14 cellular contexts compared by ENCODE assay signal in the genomic region with DNA sequence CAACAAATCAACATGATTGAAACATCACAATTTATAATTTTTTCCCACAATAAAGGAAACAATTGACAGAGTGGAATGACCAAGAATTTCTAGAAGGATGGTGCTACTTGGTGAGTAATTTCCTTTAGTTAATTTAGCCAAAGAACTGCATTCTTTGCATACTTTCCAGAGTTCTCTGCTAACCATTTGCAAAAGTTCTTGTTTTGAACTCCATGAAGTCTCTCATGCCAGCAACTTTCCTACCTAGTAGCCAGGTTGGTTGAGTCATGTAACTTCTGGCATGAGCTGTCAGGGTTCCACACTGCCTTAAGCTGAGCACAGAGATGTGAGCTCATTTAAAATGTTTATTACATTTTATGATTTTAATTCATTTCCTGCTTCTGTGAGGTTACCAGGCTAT.
DNase-seq lines count a peak whose midpoint lies in the region; ATAC-seq and TF ChIP-seq lines count a peak whose summit lies in the region.
"Had no signal": no experiment of that assay in that cellular context is flagged by ENCODE, and none has a peak within 500 bp of the region (broad histone marks: within the 10 kb centered on the region; RNA-seq: fewer than 3 reads in every experiment).

No MANE protein-coding gene starts in this region.

- H3K4me1 ChIP-seq in mesodermal cell (ENCODE audit: control insufficient read depth, insufficient read depth, low read length, poor library complexity, severe bottlenecking) (peaks cover 26% of the 10 kb centered on the region), Peyer's patch (no peaks in the 10 kb centered on the region), mucosa of descending colon (ENCODE audit: low read depth) (no peaks in the 10 kb centered on the region)
- H3K4me1 ChIP-seq: neural progenitor cell had no signal

- intact Hi-C loops in mucosa of descending colon (cut with DNase I, micrococcal nuclease): no loop called here

- H3K9me3 ChIP-seq in mesodermal cell (ENCODE audit: control insufficient read depth, low read length): no peaks in the 10 kb centered on the region
- H3K9me3 ChIP-seq in Peyer's patch: no peaks in the 10 kb centered on the region
- H3K9me3 ChIP-seq in mucosa of descending colon: no peaks in the 10 kb centered on the region

- H3K27ac ChIP-seq in epithelial cell of prostate: peak overlapping the region; percentile 21
- peak overlapping the region; percentile 42 for H3K27ac ChIP-seq in mesodermal cell (ENCODE audit: low read depth, low read length, severe bottlenecking)
- no peak overlapping the region for H3K27ac ChIP-seq in Peyer's patch
- H3K27ac ChIP-seq: neural progenitor cell, PC-9 had no signal

- no peak overlapping the region for H3K4me3 ChIP-seq in BJ (ENCODE audit: low read depth, low read length)
- no peak overlapping the region for H3K4me3 ChIP-seq in mesodermal cell (ENCODE audit: extremely low read depth, insufficient read depth, low read length, poor library complexity, severe bottlenecking)
- no peak overlapping the region for H3K4me3 ChIP-seq in Peyer's patch
- no peak overlapping the region for H3K4me3 ChIP-seq in mucosa of descending colon
- H3K4me3 ChIP-seq: neural progenitor cell, PC-9 had no signal

- DNase-seq in BJ (ENCODE audit: low read depth) (peak; percentile 81), NCI-H226 (peak; percentile 97), epithelial cell of prostate (ENCODE audit: low read depth, low spot score) (peak; percentile 49), Peyer's patch (no peak), mucosa of descending colon (no peak), iPS-NIHi11 (ENCODE audit: low spot score) (no peak), HuH-7.5 (ENCODE audit: low spot score) (no peak)
- DNase-seq: activated CD8-positive, alpha-beta memory T cell treated with anti-CD3 and anti-CD28 coated beads, Interleukin-2, amount 50 U/mL, for 4 hours; CD4-positive, alpha-beta T cell; NCI-H2171; PC-9; stimulated activated CD8-positive, alpha-beta memory T cell treated with anti-CD3 and anti-CD28 coated beads, Interleukin-4, amount 100 ng/mL, for 48 hours had no signal

- TF ChIP-seq CTCF in BJ (IDR thresholded peaks at IDR 0.05; ENCODE audit: insufficient read depth, low read depth, low read length): no peak
- TF ChIP-seq CTCF in Peyer's patch (IDR thresholded peaks at IDR 0.05): no peak
- no peak for TF ChIP-seq CTCF in mucosa of descending colon (IDR thresholded peaks at IDR 0.05)

- TF ChIP-seq POLR2A in Peyer's patch (IDR thresholded peaks at IDR 0.05): no peak

- no peak for ATAC-seq in mucosa of descending colon

- POLR2A ChIA-PET in BJ (lab: Charles Lee): no interaction called here

- CTCF ChIA-PET in BJ (lab: Yijun Ruan, JAX): no interaction called here

- no peaks in the 10 kb centered on the region for H3K27me3 ChIP-seq in BJ (ENCODE audit: control insufficient read depth, insufficient read depth, low read length)
- no peaks in the 10 kb centered on the region for H3K27me3 ChIP-seq in Peyer's patch
- H3K27me3 ChIP-seq: neural progenitor cell had no signal

- H3K36me3 ChIP-seq in BJ (ENCODE audit: control insufficient read depth, insufficient read depth, low read length) (no peaks in the 10 kb centered on the region), mesodermal cell (ENCODE audit: control insufficient read depth, insufficient read depth, low read length) (no peaks in the 10 kb centered on the region), Peyer's patch (no peaks in the 10 kb centered on the region), mucosa of descending colon (ENCODE audit: low read depth) (no peaks in the 10 kb centered on the region)
- H3K36me3 ChIP-seq: neural progenitor cell had no signal

Comparison
In these comparisons a context has a peak if more than half of its experiments do, and no peak if none do; other contexts are left out.
1. DNase-seq: peak in BJ (single experiment), NCI-H226 (single experiment) and epithelial cell of prostate (single experiment); none in Peyer's patch (0 of 3), mucosa of descending colon (0 of 3), iPS-NIHi11 (single experiment) and HuH-7.5 (single experiment).
2. H3K27ac ChIP-seq: peak in epithelial cell of prostate (single experiment) and mesodermal cell (single experiment); none in Peyer's patch (0 of 4).